In the genomic region with DNA sequence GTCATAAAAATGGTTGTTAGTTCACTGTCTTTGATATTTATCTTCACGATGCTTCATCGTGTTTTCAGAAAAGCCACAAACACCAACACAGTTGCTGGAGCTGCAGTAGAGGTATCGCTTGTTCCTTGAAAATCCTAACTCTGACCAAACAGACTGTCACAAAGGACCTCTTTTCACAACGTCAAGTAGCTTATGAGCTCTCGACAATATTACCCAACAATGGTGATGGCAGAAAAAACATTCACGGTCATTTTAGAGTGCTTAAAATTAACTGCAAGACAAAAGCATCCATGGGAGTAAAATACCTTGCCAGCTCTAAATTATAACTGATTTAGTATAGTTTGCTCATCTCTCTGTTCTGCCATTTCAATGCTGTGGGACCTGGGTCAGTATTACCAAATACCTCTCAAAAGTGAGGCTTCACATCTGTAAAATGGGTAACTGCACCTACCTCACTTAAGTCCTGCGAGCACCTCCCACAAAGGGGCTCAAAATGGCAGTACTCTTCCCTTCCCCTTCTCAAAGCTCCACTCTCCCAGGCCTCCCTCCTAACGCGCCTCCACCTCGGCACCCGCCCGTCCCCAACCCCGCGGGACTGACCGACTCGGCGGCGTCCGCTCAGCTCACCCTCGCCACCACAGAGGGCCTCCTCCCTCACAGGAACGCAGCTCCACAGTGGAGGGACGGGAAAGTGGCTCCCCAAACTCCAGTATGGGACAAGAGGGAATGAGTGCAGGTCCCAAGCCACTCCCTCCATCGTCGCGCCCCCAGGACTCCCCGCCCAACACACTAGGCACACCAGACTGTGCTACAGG, we compare ENCODE assay signal across 8 cellular contexts. TPM values are rescaled to one million over a fixed set of nuclear protein-coding genes. Genes with fewer than 3 reads are reported as not detected.
A peak's percentile ranks its signal among the peaks of the same experiment; 100 is the strongest.
DNase-seq lines count a peak whose midpoint lies in the region; ATAC-seq, FAIRE-seq and TF ChIP-seq lines count a peak whose summit lies in the region.

No MANE protein-coding gene starts in this region.

- peak overlapping the region; percentile 98 for H3K4me3 Mint-ChIP-seq in activated T-cell treated with anti-CD3 and anti-CD28 coated beads, Interleukin-2, amount 50 U/mL, for 24 hours

- H3K36me3 ChIP-seq in bronchial epithelial cell (ENCODE audit: control insufficient read depth, insufficient read depth, low read length) (peaks cover 3% of the 10 kb centered on the region), kidney epithelial cell (ENCODE audit: control insufficient read depth, insufficient read depth, low read length) (no peaks in the 10 kb centered on the region)

- no peak for FAIRE-seq in bronchial epithelial cell (lab: Jason Lieb, UNC)

- no peak for DNase-seq in activated T-cell treated with anti-CD3 and anti-CD28 coated beads, Interleukin-2, amount 50 U/mL, for 24 hours
- DNase-seq in activated T-cell treated with anti-CD3 and anti-CD28 coated beads, Interleukin-2, amount 50 U/mL, for 48 hours: no peak
- peak; percentile 63 for DNase-seq in NCI-H510A treated with DMSO at 0.1 percent for 48 hours (lab: John Stamatoyannopoulos, UW)
- DNase-seq in bronchial epithelial cell (ENCODE audit: low read depth): peak; percentile 40
- DNase-seq in kidney epithelial cell (ENCODE audit: low read depth): no peak
- no peak for DNase-seq in stimulated activated naive CD8-positive, alpha-beta T cell treated with anti-CD3 and anti-CD28 coated beads, Interleukin-15, Interleukin-2, amounts not matched to agents 100 U/mL and 50 U/mL, for 24 hours
- DNase-seq in hepatic stellate cell (ENCODE audit: low spot score): no peak

- H3K27me3 ChIP-seq in bronchial epithelial cell (ENCODE audit: control insufficient read depth, insufficient read depth, low read length) (no peaks in the 10 kb centered on the region), kidney epithelial cell (ENCODE audit: control insufficient read depth, insufficient read depth, low read length) (no peaks in the 10 kb centered on the region)

- no peaks in the 10 kb centered on the region for H3K27me3 Mint-ChIP-seq in activated T-cell treated with anti-CD3 and anti-CD28 coated beads, Interleukin-2, amount 50 U/mL, for 24 hours

- H3K36me3 Mint-ChIP-seq in activated T-cell treated with anti-CD3 and anti-CD28 coated beads, Interleukin-2, amount 50 U/mL, for 24 hours (ENCODE audit: low read depth): peaks cover 47% of the 10 kb centered on the region

- ATAC-seq in HG02678 (IDR thresholded peaks at IDR 0.05; ENCODE audit: unreplicated experiment): peak; percentile 37
- ATAC-seq in stimulated activated naive CD8-positive, alpha-beta T cell treated with anti-CD3 and anti-CD28 coated beads, Interleukin-15, Interleukin-2, amounts not matched to agents 100 U/mL and 50 U/mL, for 24 hours: peak; percentile 33

- H3K4me1 Mint-ChIP-seq in activated T-cell treated with anti-CD3 and anti-CD28 coated beads, Interleukin-2, amount 50 U/mL, for 24 hours (ENCODE audit: low read depth): peaks cover 41% of the 10 kb centered on the region

- H3K9me3 Mint-ChIP-seq in activated T-cell treated with anti-CD3 and anti-CD28 coated beads, Interleukin-2, amount 50 U/mL, for 24 hours: peaks cover 4% of the 10 kb centered on the region

- H3K4me3 ChIP-seq in bronchial epithelial cell (ENCODE audit: low read depth, low read length) (peak overlapping the region; percentile 66), kidney epithelial cell (ENCODE audit: low read depth, low read length) (peak overlapping the region; percentile 86)

- H3K27ac Mint-ChIP-seq in activated T-cell treated with anti-CD3 and anti-CD28 coated beads, Interleukin-2, amount 50 U/mL, for 24 hours: peak overlapping the region; percentile 97

- no peak for TF ChIP-seq CTCF in bronchial epithelial cell (IDR thresholded peaks at IDR 0.05; ENCODE audit: insufficient read depth, low read length, severe bottlenecking)
- no peak for TF ChIP-seq CTCF in kidney epithelial cell (IDR thresholded peaks at IDR 0.05; ENCODE audit: insufficient read depth, low read length, poor library complexity, severe bottlenecking)

RNA-seq across cellular contexts. Expression of a gene that starts 0.5 kb away (rescaled TPM):
- total RNA-seq in bronchial epithelial cell (5.8 and 6.5 TPM in 2 replicates), kidney epithelial cell (13.8 and 20.9 TPM in 2 replicates)

RNA-seq across cellular contexts. Expression of a gene that starts 49.6 kb away (rescaled TPM):
- 12.1 and 12.8 TPM in 2 replicates for total RNA-seq in bronchial epithelial cell
- total RNA-seq in kidney epithelial cell: 23.1 and 39.2 TPM in 2 replicates

RNA-seq across cellular contexts. Expression of a gene that starts 50.0 kb away (rescaled TPM):
- total RNA-seq in bronchial epithelial cell (16.5 and 16.8 TPM in 2 replicates), kidney epithelial cell (24.0 and 24.7 TPM in 2 replicates)

Comparison
In these comparisons a context has a peak if more than half of its experiments do, and no peak if none do; other contexts are left out.
1. DNase-seq: peak in NCI-H510A treated with DMSO at 0.1 percent for 48 hours (single experiment) and bronchial epithelial cell (single experiment); none in activated T-cell treated with anti-CD3 and anti-CD28 coated beads, Interleukin-2, amount 50 U/mL, for 24 hours (single experiment), activated T-cell treated with anti-CD3 and anti-CD28 coated beads, Interleukin-2, amount 50 U/mL, for 48 hours (0 of 2), kidney epithelial cell (single experiment), stimulated activated naive CD8-positive, alpha-beta T cell treated with anti-CD3 and anti-CD28 coated beads, Interleukin-15, Interleukin-2, amounts not matched to agents 100 U/mL and 50 U/mL, for 24 hours (single experiment) and hepatic stellate cell (single experiment).